Comparison of ENCODE assay signal across 8 cellular contexts in the genomic region with DNA sequence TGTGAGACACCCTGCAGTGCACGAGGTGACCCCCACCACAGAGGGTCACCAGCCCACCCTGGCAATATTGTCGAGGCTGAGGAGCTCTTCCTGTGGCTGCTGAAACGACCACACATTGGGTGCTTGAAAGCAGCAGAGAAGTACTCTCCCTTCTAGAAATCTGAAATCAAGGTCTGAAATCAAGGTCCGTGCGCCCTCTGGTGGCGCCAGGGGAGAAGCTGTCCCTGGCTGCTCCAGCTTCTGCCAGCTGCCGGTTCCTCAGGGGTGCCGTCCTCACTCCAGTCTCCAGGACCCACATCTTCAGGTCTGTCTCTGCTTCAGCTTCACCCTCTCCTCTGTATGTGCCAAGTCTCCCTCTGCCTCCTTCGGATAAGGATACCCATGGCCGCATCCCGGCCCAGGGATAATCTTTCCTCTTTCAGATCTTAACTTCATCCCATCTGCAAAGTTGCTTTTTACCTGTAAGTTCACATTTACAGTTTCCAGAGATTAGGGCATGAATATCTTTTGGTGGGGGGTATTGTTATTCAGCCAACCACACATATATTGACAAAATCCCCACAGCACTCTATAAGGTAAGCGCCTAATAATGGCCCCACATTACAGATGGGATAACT.
DNase-seq lines count a peak whose midpoint lies in the region; ATAC-seq and TF ChIP-seq lines count a peak whose summit lies in the region.

No MANE protein-coding gene starts in this region.

- H2BK15ac ChIP-seq in H9 (ENCODE audit: low read depth, low read length) = no peak overlapping the region

- no peak overlapping the region for H3K18ac ChIP-seq in H9 (ENCODE audit: insufficient read length, low read depth, low read length)

- H3K4me2 ChIP-seq in H9 (ENCODE audit: insufficient read depth, insufficient read length, low read length) = no peak overlapping the region

- H2BK20ac ChIP-seq in H9 (ENCODE audit: low read depth, low read length, poor library complexity, severe bottlenecking) = no peak overlapping the region

- H3K27ac ChIP-seq in H9 (ENCODE audit: insufficient read length, low read depth, low read length) (no peak overlapping the region), left lung (no peak overlapping the region)

- no peak overlapping the region for H2BK120ac ChIP-seq in H9 (ENCODE audit: low read depth, low read length, poor library complexity, severe bottlenecking)

- H2AK5ac ChIP-seq in H9 (ENCODE audit: insufficient read length, low read length) = no peak overlapping the region

- peaks cover 4% of the 10 kb centered on the region for H3K27me3 ChIP-seq in BE2C
- no peaks in the 10 kb centered on the region for H3K27me3 ChIP-seq in H9 (ENCODE audit: insufficient read depth, low read length)
- peaks cover 0 to 57% of the 10 kb centered on the region in 2 donors for H3K27me3 ChIP-seq in left lung

- DNase-seq in BE2C = peak; percentile 81
- peak; percentile 85 for DNase-seq in H9
- peak; percentile 42 for DNase-seq in NCI-H510A treated with DMSO at 0.1 percent for 48 hours (lab: John Stamatoyannopoulos, UW)
- DNase-seq in activated CD4-positive, alpha-beta T cell treated with anti-CD3 and anti-CD28 coated beads for 48 hours = peak; percentile 78
- no peak for DNase-seq in chondrocyte (ENCODE audit: low spot score)
- peak; percentile 53 to 86 for DNase-seq in left lung
- peak; percentile 56 to 60 for DNase-seq in stimulated activated CD4-positive, alpha-beta T cell treated with anti-CD3 and anti-CD28 coated beads, Interleukin-4, amount 100 ng/mL, for 48 hours (ENCODE audit: low read depth in 2 of 2)

- H3K9ac ChIP-seq in H9 (ENCODE audit: extremely low read depth, insufficient read length, low read length) = no peak overlapping the region

- no peak overlapping the region for H4K5ac ChIP-seq in H9 (ENCODE audit: insufficient read length, low read depth, low read length)

- H3K36me3 ChIP-seq in BE2C = no peaks in the 10 kb centered on the region
- no peaks in the 10 kb centered on the region for H3K36me3 ChIP-seq in left lung

- H3K4me1 Mint-ChIP-seq in H9 (peaks cover 0 to 2% of the 10 kb centered on the region in 2 experiments; a peak in 1 of 4 replicates), chondrocyte (ENCODE audit: low read depth) (no peaks in the 10 kb centered on the region)

- H3K4me3 ChIP-seq in BE2C (ENCODE audit: low read depth, low read length) (no peak overlapping the region), left lung (no peak overlapping the region)

- H3K36me3 Mint-ChIP-seq in H9 (ENCODE audit: insufficient read depth in 1 of 3, low read depth in 3 of 3) (no peaks in the 10 kb centered on the region), chondrocyte (ENCODE audit: low read depth) (peaks cover 8% of the 10 kb centered on the region)

- H2AFZ ChIP-seq in H9 (ENCODE audit: low read length) = no peak overlapping the region

- TF ChIP-seq CTCF in BE2C (IDR thresholded peaks at IDR 0.05; ENCODE audit: low read depth, low read length) = peak; percentile 93
- peak; percentile 93 for TF ChIP-seq CTCF in H9 (conservative IDR thresholded peaks at IDR 0.05)
- peak; percentile 91 for TF ChIP-seq CTCF in chondrocyte (IDR thresholded peaks at IDR 0.05)
- TF ChIP-seq CTCF in left lung (IDR thresholded peaks at IDR 0.05) = peak; percentile 82 to 91

- H3K14ac ChIP-seq in H9 (ENCODE audit: insufficient read depth, low read length) = no peak overlapping the region

- no peak overlapping the region for H4K91ac ChIP-seq in H9 (ENCODE audit: insufficient read length, low read depth, low read length)

- peaks cover 2% of the 10 kb centered on the region for H4K20me1 ChIP-seq in H9 (ENCODE audit: control insufficient read depth, insufficient read depth, insufficient read length)

- H3K27me3 Mint-ChIP-seq in H9 (ENCODE audit: low read depth) (peaks cover 53% of the 10 kb centered on the region), chondrocyte (ENCODE audit: low read depth) (peaks cover 24% of the 10 kb centered on the region)

- H3K27ac Mint-ChIP-seq in H9 = no peak overlapping the region
- no peak overlapping the region for H3K27ac Mint-ChIP-seq in chondrocyte (ENCODE audit: unreplicated experiment)

- H3T11ph ChIP-seq in H9 (ENCODE audit: low read length) = no peak overlapping the region

- ATAC-seq in left lung = peak; percentile 93
- no peak for ATAC-seq in HG02571 (IDR thresholded peaks at IDR 0.05; ENCODE audit: unreplicated experiment)

- no peak overlapping the region for H3K4ac ChIP-seq in H9 (ENCODE audit: low read depth, low read length)

- no peak overlapping the region for H4K8ac ChIP-seq in H9 (replicated peaks; ENCODE audit: insufficient read length, low read depth, low read length)

- peaks cover 3% of the 10 kb centered on the region; the same call in 1 of the 2 replicates for H3K9me3 ChIP-seq in BE2C
- H3K9me3 ChIP-seq in H9 (ENCODE audit: control insufficient read depth, low read depth, low read length) = no peaks in the 10 kb centered on the region
- peaks cover 0 to 4% of the 10 kb centered on the region in 2 donors for H3K9me3 ChIP-seq in left lung

- H3K23ac ChIP-seq in H9 (ENCODE audit: insufficient read length, low read depth, low read length) = no peak overlapping the region

- no peaks in the 10 kb centered on the region for H3K23me2 ChIP-seq in H9 (ENCODE audit: insufficient read length, low read depth, low read length, poor library complexity, severe bottlenecking)

- no peaks in the 10 kb centered on the region for H3K79me1 ChIP-seq in H9 (ENCODE audit: insufficient read depth, low read depth, low read length, poor library complexity, severe bottlenecking)

- no peaks in the 10 kb centered on the region for H3K4me1 ChIP-seq in BE2C
- H3K4me1 ChIP-seq in H9 (ENCODE audit: insufficient read depth, low read length) = no peaks in the 10 kb centered on the region
- no peaks in the 10 kb centered on the region for H3K4me1 ChIP-seq in left lung

- H3K56ac ChIP-seq in H9 (ENCODE audit: insufficient read length, low read depth, low read length) = no peak overlapping the region

- no peak overlapping the region for H2BK5ac ChIP-seq in H9 (ENCODE audit: insufficient read length, low read length)

- intact Hi-C loops in left lung (cut with DNase I) = no loop called here

- no peak overlapping the region for H3K4me3 Mint-ChIP-seq in H9
- no peak overlapping the region for H3K4me3 Mint-ChIP-seq in chondrocyte (ENCODE audit: unreplicated experiment)

- H3K79me2 ChIP-seq in H9 (ENCODE audit: insufficient read depth, low read length) = no peaks in the 10 kb centered on the region

- H3K9me3 Mint-ChIP-seq in H9 (peaks cover 14% of the 10 kb centered on the region in 2 experiments; a peak in 4 of 5 replicates), chondrocyte (ENCODE audit: low read depth) (peaks cover 19% of the 10 kb centered on the region)

- no peak overlapping the region for H2BK12ac ChIP-seq in H9 (ENCODE audit: insufficient read length, low read depth, low read length)

- WGBS in H9 (ENCODE audit: extremely low coverage, insufficient read length, low lambda C conversion rate) = no CpG with 5 or more reads among the region's 12 CpGs
